ENCODE assay signal across 8 cellular contexts in genomic region chr3:48556796-48557626, GRCh38. TPM values are rescaled to one million over a fixed set of nuclear protein-coding genes. Genes with fewer than 3 reads are reported as not detected.
DNase-seq lines count a peak whose midpoint lies in the region; ATAC-seq and TF ChIP-seq lines count a peak whose summit lies in the region.

Gene PFKFB4 (minus strand): TSS chr3:48556803. CDS start chr3:48556777, 26 bp downstream.

- no peaks in the 10 kb centered on the region for H3K36me3 ChIP-seq in MM.1S (replicated peaks; ENCODE audit: insufficient read depth, low read length)
- H3K36me3 ChIP-seq in neural cell (ENCODE audit: insufficient read depth, low read length): no peaks in the 10 kb centered on the region

- no peak for TF ChIP-seq RAD21 in neural cell (conservative IDR thresholded peaks at IDR 0.05)

- no peaks in the 10 kb centered on the region for H3K9me3 ChIP-seq in MM.1S (replicated peaks; ENCODE audit: insufficient read depth, low read length)
- no peaks in the 10 kb centered on the region for H3K9me3 ChIP-seq in neural cell (ENCODE audit: low read length)

- H3K4me3 Mint-ChIP-seq in stimulated activated naive CD8-positive, alpha-beta T cell treated with anti-CD3 and anti-CD28 coated beads, Interleukin-15, amount 100 ng/mL, for 72 hours: peak within 1 kb of the TSS; percentile 88 to 89

- peak; percentile 93 for ATAC-seq in stimulated activated naive CD8-positive, alpha-beta T cell treated with anti-CD3 and anti-CD28 coated beads, Interleukin-15, amount 100 ng/mL, for 72 hours

- peak within 1 kb of the TSS; percentile 89 to 90 for H3K27ac Mint-ChIP-seq in stimulated activated naive CD8-positive, alpha-beta T cell treated with anti-CD3 and anti-CD28 coated beads, Interleukin-15, amount 100 ng/mL, for 72 hours

- no peaks in the 10 kb centered on the region for H3K9me2 ChIP-seq in MM.1S (replicated peaks; ENCODE audit: insufficient read depth, low read length)
- H3K9me2 ChIP-seq in neural cell (ENCODE audit: insufficient read depth, low read length): no peaks in the 10 kb centered on the region

- H3K4me3 ChIP-seq in MM.1S (ENCODE audit: low read length) (peak within 1 kb of the TSS; percentile 67), fibroblast of villous mesenchyme (ENCODE audit: low read depth, low read length) (peak within 1 kb of the TSS; percentile 75), neural cell (ENCODE audit: low read length) (peak within 1 kb of the TSS; percentile 74)

- H3K4me2 ChIP-seq in MM.1S (ENCODE audit: low read depth, low read length) (peak within 1 kb of the TSS; percentile 89), neural cell (ENCODE audit: low read length) (peak within 1 kb of the TSS; percentile 62)

- H3K9ac ChIP-seq in MM.1S (ENCODE audit: low read length): peak within 1 kb of the TSS; percentile 49
- H3K9ac ChIP-seq in neural cell (ENCODE audit: low read length): peak within 1 kb of the TSS; percentile 77

- H2AFZ ChIP-seq in MM.1S (ENCODE audit: low read length): peak within 1 kb of the TSS; percentile 86
- H2AFZ ChIP-seq in neural cell (ENCODE audit: low read depth, low read length): peak within 1 kb of the TSS; percentile 80

- DNase-seq in GDM1 (lab: John Stamatoyannopoulos, UW) (peak; percentile 99), HCEC 1CT (peak; percentile 99), MM.1S (peak; percentile 99), SIG-M5 (lab: John Stamatoyannopoulos, UW) (peak; percentile 97), activated gamma-delta T cell treated with Interleukin-2 at 50 U/mL for 16 hours (peak; percentile 99), fibroblast of villous mesenchyme (ENCODE audit: low read depth) (peak; percentile 99)
- peak; percentile 99 to 100 for DNase-seq in stimulated activated naive CD8-positive, alpha-beta T cell treated with anti-CD3 and anti-CD28 coated beads, Interleukin-15, amount 100 ng/mL, for 72 hours

- TF ChIP-seq CTCF in MM.1S (IDR thresholded peaks at IDR 0.05; ENCODE audit: low read length) (no peak), fibroblast of villous mesenchyme (IDR thresholded peaks at IDR 0.05; ENCODE audit: insufficient read depth, low read depth, low read length) (peak; percentile 10), neural cell (IDR thresholded peaks at IDR 0.05; ENCODE audit: poor library complexity, severe bottlenecking) (peak; percentile 28)

- H3K27ac ChIP-seq in MM.1S (ENCODE audit: low read length) (peak within 1 kb of the TSS; percentile 31; the same call in 1 of the 2 replicates), neural cell (ENCODE audit: low read length) (peak within 1 kb of the TSS; percentile 46)

- H4K20me1 ChIP-seq in MM.1S (ENCODE audit: insufficient read depth, low read length) (no peaks in the 10 kb centered on the region), neural cell (ENCODE audit: insufficient read depth) (no peaks in the 10 kb centered on the region)

- TF ChIP-seq EP300 in neural cell (conservative IDR thresholded peaks at IDR 0.05; ENCODE audit: poor library complexity, severe bottlenecking): no peak

- no peaks in the 10 kb centered on the region for H3K27me3 Mint-ChIP-seq in stimulated activated naive CD8-positive, alpha-beta T cell treated with anti-CD3 and anti-CD28 coated beads, Interleukin-15, amount 100 ng/mL, for 72 hours

- H3K9me3 Mint-ChIP-seq in stimulated activated naive CD8-positive, alpha-beta T cell treated with anti-CD3 and anti-CD28 coated beads, Interleukin-15, amount 100 ng/mL, for 72 hours: no peaks in the 10 kb centered on the region

- peaks cover 64% of the 10 kb centered on the region for H3K4me1 Mint-ChIP-seq in stimulated activated naive CD8-positive, alpha-beta T cell treated with anti-CD3 and anti-CD28 coated beads, Interleukin-15, amount 100 ng/mL, for 72 hours

- peaks cover 5% of the 10 kb centered on the region; the same call in 1 of the 2 replicates for H3K27me3 ChIP-seq in MM.1S (replicated peaks; ENCODE audit: insufficient read depth, low read length)
- no peaks in the 10 kb centered on the region for H3K27me3 ChIP-seq in neural cell (ENCODE audit: insufficient read depth, low read depth, low read length)

- H3F3A ChIP-seq in MM.1S (ENCODE audit: insufficient read depth, low read length) (peaks cover 9% of the 10 kb centered on the region), neural cell (ENCODE audit: insufficient read depth, low read length, poor library complexity, severe bottlenecking) (no peaks in the 10 kb centered on the region)

- peaks cover 11% of the 10 kb centered on the region for H3K4me1 ChIP-seq in MM.1S (ENCODE audit: low read length)

- no peaks in the 10 kb centered on the region for H3K79me2 ChIP-seq in MM.1S (ENCODE audit: low read length)
- H3K79me2 ChIP-seq in neural cell (replicated peaks; ENCODE audit: insufficient read depth, low read length): no peaks in the 10 kb centered on the region

TF ChIP-seq in neural cell, 6 proteins besides CTCF, POLR2A, EP300 and RAD21:
- peak; percentile 73 for TF ChIP-seq POLR2AphosphoS5 (IDR thresholded peaks at IDR 0.05)
- no peak for TF ChIP-seq EZH2 (IDR thresholded peaks at IDR 0.05; ENCODE audit: borderline replicate concordance, insufficient read depth, low read length, poor library complexity, severe bottlenecking)
- peak; percentile 70 for TF ChIP-seq MXI1 (conservative IDR thresholded peaks at IDR 0.05; ENCODE audit: poor library complexity, severe bottlenecking)
- TF ChIP-seq, protein P1, sequence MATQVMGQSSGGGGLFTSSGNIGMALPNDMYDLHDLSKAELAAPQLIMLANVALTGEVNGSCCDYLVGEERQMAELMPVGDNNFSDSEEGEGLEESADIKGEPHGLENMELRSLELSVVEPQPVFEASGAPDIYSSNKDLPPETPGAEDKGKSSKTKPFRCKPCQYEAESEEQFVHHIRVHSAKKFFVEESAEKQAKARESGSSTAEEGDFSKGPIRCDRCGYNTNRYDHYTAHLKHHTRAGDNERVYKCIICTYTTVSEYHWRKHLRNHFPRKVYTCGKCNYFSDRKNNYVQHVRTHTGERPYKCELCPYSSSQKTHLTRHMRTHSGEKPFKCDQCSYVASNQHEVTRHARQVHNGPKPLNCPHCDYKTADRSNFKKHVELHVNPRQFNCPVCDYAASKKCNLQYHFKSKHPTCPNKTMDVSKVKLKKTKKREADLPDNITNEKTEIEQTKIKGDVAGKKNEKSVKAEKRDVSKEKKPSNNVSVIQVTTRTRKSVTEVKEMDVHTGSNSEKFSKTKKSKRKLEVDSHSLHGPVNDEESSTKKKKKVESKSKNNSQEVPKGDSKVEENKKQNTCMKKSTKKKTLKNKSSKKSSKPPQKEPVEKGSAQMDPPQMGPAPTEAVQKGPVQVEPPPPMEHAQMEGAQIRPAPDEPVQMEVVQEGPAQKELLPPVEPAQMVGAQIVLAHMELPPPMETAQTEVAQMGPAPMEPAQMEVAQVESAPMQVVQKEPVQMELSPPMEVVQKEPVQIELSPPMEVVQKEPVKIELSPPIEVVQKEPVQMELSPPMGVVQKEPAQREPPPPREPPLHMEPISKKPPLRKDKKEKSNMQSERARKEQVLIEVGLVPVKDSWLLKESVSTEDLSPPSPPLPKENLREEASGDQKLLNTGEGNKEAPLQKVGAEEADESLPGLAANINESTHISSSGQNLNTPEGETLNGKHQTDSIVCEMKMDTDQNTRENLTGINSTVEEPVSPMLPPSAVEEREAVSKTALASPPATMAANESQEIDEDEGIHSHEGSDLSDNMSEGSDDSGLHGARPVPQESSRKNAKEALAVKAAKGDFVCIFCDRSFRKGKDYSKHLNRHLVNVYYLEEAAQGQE (IDR thresholded peaks at IDR 0.05; ENCODE audit: borderline replicate concordance): peak; percentile 16
- peak; percentile 8 for TF ChIP-seq SMC3 (conservative IDR thresholded peaks at IDR 0.05; ENCODE audit: poor library complexity)

RNA-seq across cellular contexts. Expression of gene PFKFB4, which starts in this region (rescaled TPM):
- 18.1 and 22.5 TPM in 2 replicates for total RNA-seq in fibroblast of villous mesenchyme
- 29.4 and 32.4 TPM in 2 replicates for polyA plus RNA-seq in neural cell
- 29.3 and 33.1 TPM in 2 replicates for polyA minus RNA-seq in neural cell

Comparison
In these comparisons a context has a peak if more than half of its experiments do, and no peak if none do; other contexts are left out.
1. Peak in every context shown above with its lines: DNase-seq, ATAC-seq, H3K4me3 ChIP-seq and H3K27ac ChIP-seq.